13 cellular contexts compared by ENCODE assay signal in genomic region chr22:16949561-16949960, GRCh38. TPM values are rescaled to one million over a fixed set of nuclear protein-coding genes. Genes with fewer than 3 reads are reported as not detected.
A peak's percentile ranks its signal among the peaks of the same experiment; 100 is the strongest.
DNase-seq lines count a peak whose midpoint lies in the region; ATAC-seq, FAIRE-seq and TF ChIP-seq lines count a peak whose summit lies in the region.
"Had no signal": no experiment of that assay in that cellular context is flagged by ENCODE, and none has a peak within 500 bp of the region (broad histone marks: within the 10 kb centered on the region; RNA-seq: fewer than 3 reads in every experiment).

No MANE protein-coding gene starts in this region.

- POLR2A ChIA-PET in HCT116 (lab: Charles Lee) = no interaction called here
- POLR2A ChIA-PET in HepG2 (lab: Yijun Ruan, JAX) = no interaction called here

- no peaks in the 10 kb centered on the region for H3K27me3 ChIP-seq in HCT116 (ENCODE audit: insufficient read depth, low read length)
- no peaks in the 10 kb centered on the region for H3K27me3 ChIP-seq in HepG2 (ENCODE audit: control insufficient read depth in 1 of 2, insufficient read depth in 2 of 2, low read length in 2 of 2)

- TF ChIP-seq RAD21 in HCT116 (IDR thresholded peaks at IDR 0.05; ENCODE audit: low read depth) (no peak), HepG2 (CRISPR knock-in tag; IDR thresholded peaks at IDR 0.05) (no peak)

- CTCF ChIA-PET in HCT116 (lab: Charles Lee) (interaction anchor here (1.1 kb wide), 2 partner anchors 109 to 552 kb away, joined by 3 to 4 read pairs; no protein-coding TSS in a partner anchor), HepG2 (lab: Yijun Ruan, JAX; ENCODE audit: low intra/inter-chr PET ratio, low total read pairs) (no interaction called here)

- H3K9ac ChIP-seq in HCT116 (ENCODE audit: low read length) (no peak overlapping the region), HepG2 (ENCODE audit: insufficient read depth, low read depth, low read length) (no peak overlapping the region)

- no peaks in the 10 kb centered on the region for H3K36me3 ChIP-seq in HCT116 (ENCODE audit: control insufficient read depth in 1 of 2, insufficient read depth in 2 of 2, low read length in 2 of 2)
- no peaks in the 10 kb centered on the region for H3K36me3 ChIP-seq in HepG2 (replicated peaks in 1 of 2; ENCODE audit: control insufficient read depth in 1 of 2, insufficient read depth in 2 of 2, low read length in 2 of 2)
- H3K36me3 ChIP-seq: heart right ventricle had no signal

- no peak overlapping the region for H2AFZ ChIP-seq in HCT116 (ENCODE audit: low read depth, low read length, poor library complexity, severe bottlenecking)
- no peak overlapping the region for H2AFZ ChIP-seq in HepG2 (ENCODE audit: low read length)

- DNase-seq in activated T-cell treated with anti-CD3 and anti-CD28 coated beads for 24 hours (ENCODE audit: low read depth) (peak; percentile 4), HCT116 (ENCODE audit: low read depth, low spot score) (peak; percentile 29), HepG2 (ENCODE audit: low spot score) (no peak), hepatic stellate cell (ENCODE audit: low spot score) (no peak)
- no peak for DNase-seq in activated T-cell treated with anti-CD3 and anti-CD28 coated beads, Interleukin-2, amount 50 U/mL, for 1 hour
- DNase-seq in stimulated activated effector memory CD8-positive, alpha-beta T cell treated with anti-CD3 and anti-CD28 coated beads, Interleukin-12 subunit alpha, Interleukin-12 subunit beta, amount 100 ng/mL, for 72 hours (ENCODE audit: low spot score in 2 of 2) = no peak
- DNase-seq: EL, heart right ventricle, NCI-H1048 had no signal

- H3K4me1 ChIP-seq in HCT116 (ENCODE audit: control insufficient read depth in 1 of 2, insufficient read depth in 2 of 2, low read length in 2 of 2) (peaks cover 11 to 16% of the 10 kb centered on the region in 2 experiments), HepG2 (ENCODE audit: insufficient read depth, low read length) (no peaks in the 10 kb centered on the region)
- H3K4me1 ChIP-seq: heart right ventricle had no signal

- BruUV-seq in HCT116 (replicated peaks; lab: Mats Ljungman, UMichigan) (no TSS peak), HepG2 (replicated peaks; lab: Mats Ljungman, UMichigan) (no TSS peak)

- H3K4me1 Mint-ChIP-seq in activated T-helper 17 cell treated with anti-CD3 and anti-CD28 coated beads, Interleukin-2, amount 50 U/mL, for 72 hours = peaks cover 10% of the 10 kb centered on the region
- H3K4me1 Mint-ChIP-seq in stimulated activated effector memory CD8-positive, alpha-beta T cell treated with anti-CD3 and anti-CD28 coated beads, Interleukin-12 subunit alpha, Interleukin-12 subunit beta, amount 100 ng/mL, for 72 hours = no peaks in the 10 kb centered on the region

- H3K4me3 ChIP-seq in HCT116 (replicated peaks in 1 of 2; ENCODE audit: low read depth in 1 of 2, low read length in 2 of 2) (no peak overlapping the region), HepG2 (replicated peaks in 1 of 3; ENCODE audit: insufficient read depth in 1 of 3, low read depth in 2 of 3, low read length in 3 of 3) (no peak overlapping the region)
- H3K4me3 ChIP-seq: heart right ventricle, lung had no signal

- TF ChIP-seq CTCF in HCT116 (IDR thresholded peaks at IDR 0.05 in 2 of 3, conservative IDR thresholded peaks at IDR 0.05 in 1 of 3; ENCODE audit: borderline replicate concordance in 1 of 3, insufficient read depth in 1 of 3, low read depth in 2 of 3, low read length in 2 of 3) (no peak), HepG2 (CRISPR knock-in tag; IDR thresholded peaks at IDR 0.05) (no peak)

- no peaks in the 10 kb centered on the region for H3K36me3 Mint-ChIP-seq in activated T-helper 17 cell treated with anti-CD3 and anti-CD28 coated beads, Interleukin-2, amount 50 U/mL, for 72 hours (ENCODE audit: low read depth)
- no peaks in the 10 kb centered on the region for H3K36me3 Mint-ChIP-seq in stimulated activated effector memory CD8-positive, alpha-beta T cell treated with anti-CD3 and anti-CD28 coated beads, Interleukin-12 subunit alpha, Interleukin-12 subunit beta, amount 100 ng/mL, for 72 hours

- RAD21 ChIA-PET in HCT116 (lab: Charles Lee; ENCODE audit: low non-redundant PET in 1 of 2, low total read pairs in 2 of 2, uncharacterized antibody in 2 of 2, unreplicated experiment in 2 of 2) = no interaction called here

- FAIRE-seq in HepG2 (lab: Jason Lieb, UNC) = no peak
- FAIRE-seq: RCC 7860 had no signal

- TF ChIP-seq EP300 in HepG2 (IDR thresholded peaks at IDR 0.05; ENCODE audit: low read depth in 2 of 2, low read length in 2 of 2) = no peak
- TF ChIP-seq EP300 in HepG2 (CRISPR knock-in tag; IDR thresholded peaks at IDR 0.05; ENCODE audit: borderline replicate concordance) = no peak

- H4K20me1 ChIP-seq in HCT116 (ENCODE audit: insufficient read depth) (no peaks in the 10 kb centered on the region), HepG2 (ENCODE audit: insufficient read depth, low read length) (no peaks in the 10 kb centered on the region)

- ATAC-seq in HCT116 (peak; percentile 92), HepG2 (no peak), GM21723 (IDR thresholded peaks at IDR 0.05; ENCODE audit: unreplicated experiment) (no peak)
- ATAC-seq in activated T-helper 17 cell treated with anti-CD3 and anti-CD28 coated beads, Interleukin-2, amount 50 U/mL, for 72 hours (replicated peaks) = peak; percentile 97
- peak; percentile 69 for ATAC-seq in stimulated activated effector memory CD8-positive, alpha-beta T cell treated with anti-CD3 and anti-CD28 coated beads, Interleukin-12 subunit alpha, Interleukin-12 subunit beta, amount 100 ng/mL, for 72 hours

- TF ChIP-seq POLR2A in HCT116 (IDR thresholded peaks at IDR 0.05; ENCODE audit: borderline replicate concordance, extremely low read depth, insufficient read depth, insufficient read length) = no peak
- TF ChIP-seq POLR2A in HepG2 (IDR thresholded peaks at IDR 0.05; ENCODE audit: insufficient read depth in 1 of 2, low read depth in 2 of 2, low read length in 2 of 2) = no peak

- H3K9me3 Mint-ChIP-seq in activated T-helper 17 cell treated with anti-CD3 and anti-CD28 coated beads, Interleukin-2, amount 50 U/mL, for 72 hours = no peaks in the 10 kb centered on the region
- no peaks in the 10 kb centered on the region for H3K9me3 Mint-ChIP-seq in stimulated activated effector memory CD8-positive, alpha-beta T cell treated with anti-CD3 and anti-CD28 coated beads, Interleukin-12 subunit alpha, Interleukin-12 subunit beta, amount 100 ng/mL, for 72 hours

- WGBS in HepG2 (ENCODE audit: low lambda C conversion rate) = 0% methylated on average over 3 of the region's 3 CpGs

- H3K9me2 ChIP-seq in HCT116 (ENCODE audit: insufficient read depth) = no peaks in the 10 kb centered on the region

- intact Hi-C loops in HCT116 (cut with micrococcal nuclease) = no loop called here
- intact Hi-C loops in HepG2 (cut with micrococcal nuclease; ENCODE audit: unreplicated experiment) = no loop called here

- H3K4me2 ChIP-seq in HCT116 (ENCODE audit: low read length) (peak overlapping the region; percentile 30), HepG2 (ENCODE audit: low read depth, low read length) (no peak overlapping the region)

- H3K79me2 ChIP-seq in HCT116 (ENCODE audit: insufficient read depth, low read length) (no peaks in the 10 kb centered on the region), HepG2 (ENCODE audit: insufficient read depth, low read length) (no peaks in the 10 kb centered on the region)

- no peak overlapping the region for H3K27ac Mint-ChIP-seq in activated T-helper 17 cell treated with anti-CD3 and anti-CD28 coated beads, Interleukin-2, amount 50 U/mL, for 72 hours
- no peak overlapping the region for H3K27ac Mint-ChIP-seq in stimulated activated effector memory CD8-positive, alpha-beta T cell treated with anti-CD3 and anti-CD28 coated beads, Interleukin-12 subunit alpha, Interleukin-12 subunit beta, amount 100 ng/mL, for 72 hours

- no peaks in the 10 kb centered on the region for H3K27me3 Mint-ChIP-seq in activated T-helper 17 cell treated with anti-CD3 and anti-CD28 coated beads, Interleukin-2, amount 50 U/mL, for 72 hours

- no peak overlapping the region for H3K4me3 Mint-ChIP-seq in activated T-helper 17 cell treated with anti-CD3 and anti-CD28 coated beads, Interleukin-2, amount 50 U/mL, for 72 hours
- H3K4me3 Mint-ChIP-seq in stimulated activated effector memory CD8-positive, alpha-beta T cell treated with anti-CD3 and anti-CD28 coated beads, Interleukin-12 subunit alpha, Interleukin-12 subunit beta, amount 100 ng/mL, for 72 hours = no peak overlapping the region

- H3K27ac ChIP-seq in HCT116 (ENCODE audit: low read depth, low read length) (no peak overlapping the region), HepG2 (ENCODE audit: extremely low read length, insufficient read depth, low read length) (no peak overlapping the region)
- H3K27ac ChIP-seq: heart right ventricle had no signal

- in situ Hi-C loops in HepG2 (cut with HindIII; ENCODE audit: extremely low pct_ligation_motif_present, low pct_unique_long_range_greater_than_20kb) = no loop called here

- H3K9me3 ChIP-seq in HCT116 (ENCODE audit: control insufficient read depth in 1 of 2, insufficient read depth in 1 of 2, low read depth in 1 of 2, low read length in 2 of 2) = no peaks in the 10 kb centered on the region
- no peaks in the 10 kb centered on the region for H3K9me3 ChIP-seq in HepG2 (ENCODE audit: low read length)
- H3K9me3 ChIP-seq: heart right ventricle had no signal

RNA-seq across cellular contexts. Expression of gene GAB4, which starts 58.5 kb away (rescaled TPM):
- total RNA-seq in HCT116 (2021; ENCODE audit: unreplicated experiment) (not detected), HepG2 (2016; rRNA removed; fragmentation: Illumina TruSeq; extraction: Trizol) (not detected in 2 replicates)
- polyA plus RNA-seq in HCT116 (2012) = not detected in 2 replicates
- not detected for total RNA-seq in activated T-helper 17 cell treated with anti-CD3 and anti-CD28 coated beads, Interleukin-2, amount 50 U/mL, for 72 hours
- total RNA-seq in HepG2 (2016; cell fraction: cytosol; rRNA removed; fragmentation: Illumina TruSeq; extraction: Trizol; ENCODE audit: low read depth) = not detected in 2 replicates
- not detected in 2 replicates for total RNA-seq in HepG2 (2016; cell fraction: insoluble cytoplasmic fraction; rRNA removed; fragmentation: Illumina TruSeq; extraction: Trizol)
- total RNA-seq in HepG2 (2016; cell fraction: membrane; rRNA removed; fragmentation: Illumina TruSeq; extraction: Trizol) = not detected in 2 replicates
- total RNA-seq in HepG2 (2016; cell fraction: nucleus; rRNA removed; fragmentation: Illumina TruSeq; extraction: Trizol) = not detected in 2 replicates
- not detected in 2 replicates for polyA plus RNA-seq in HepG2 (2011; rRNA removed)
- polyA plus RNA-seq in HepG2 (2011; cell fraction: cytosol; rRNA removed) = not detected in 2 replicates
- polyA plus RNA-seq in HepG2 (2011; cell fraction: nucleus; rRNA removed) = not detected in 2 replicates
- polyA plus RNA-seq in HepG2 (2012) = not detected in 2 replicates
- not detected in 2 replicates for polyA plus RNA-seq in HepG2 (2016; cell fraction: cytosol; fragmentation: Illumina TruSeq; extraction: Trizol; ENCODE audit: low read depth)
- polyA plus RNA-seq in HepG2 (2016; cell fraction: insoluble cytoplasmic fraction; fragmentation: Illumina TruSeq; extraction: Trizol; ENCODE audit: low read depth) = not detected in 2 replicates
- not detected in 2 replicates for polyA plus RNA-seq in HepG2 (2016; cell fraction: membrane; fragmentation: Illumina TruSeq; extraction: Trizol; ENCODE audit: low read depth)
- not detected in 2 replicates for polyA plus RNA-seq in HepG2 (2016; cell fraction: nucleus; fragmentation: Illumina TruSeq; extraction: Trizol; ENCODE audit: insufficient read depth, low read depth)
- not detected in 2 replicates for polyA minus RNA-seq in HepG2 (2011; rRNA and poly(A)+ RNA removed; ENCODE audit: low replicate concordance)
- polyA minus RNA-seq in HepG2 (2011; cell fraction: cytosol; rRNA and poly(A)+ RNA removed) = not detected in 2 replicates
- not detected in 2 replicates for polyA minus RNA-seq in HepG2 (2011; cell fraction: nucleus; rRNA and poly(A)+ RNA removed)
- total RNA-seq: heart right ventricle, lung had no signal
- polyA plus RNA-seq: heart right ventricle, lung had no signal

Comparison
In these comparisons a context has a peak if more than half of its experiments do, and no peak if none do; other contexts are left out.
1. DNase-seq: peak in activated T-cell treated with anti-CD3 and anti-CD28 coated beads for 24 hours (single experiment) and HCT116 (single experiment); none in activated T-cell treated with anti-CD3 and anti-CD28 coated beads, Interleukin-2, amount 50 U/mL, for 1 hour (single experiment), stimulated activated effector memory CD8-positive, alpha-beta T cell treated with anti-CD3 and anti-CD28 coated beads, Interleukin-12 subunit alpha, Interleukin-12 subunit beta, amount 100 ng/mL, for 72 hours (0 of 2), HepG2 (single experiment) and hepatic stellate cell (single experiment).
2. ATAC-seq: peak in HCT116 (single experiment), activated T-helper 17 cell treated with anti-CD3 and anti-CD28 coated beads, Interleukin-2, amount 50 U/mL, for 72 hours (single experiment) and stimulated activated effector memory CD8-positive, alpha-beta T cell treated with anti-CD3 and anti-CD28 coated beads, Interleukin-12 subunit alpha, Interleukin-12 subunit beta, amount 100 ng/mL, for 72 hours (single experiment); none in HepG2 (single experiment) and GM21723 (single experiment).